Comparison of ENCODE assay signal across 30 cellular contexts in genomic region chr1:18188820-18189517, GRCh38.
"Had no signal": no experiment of that assay in that cellular context is flagged by ENCODE, and none has a peak within 500 bp of the region (broad histone marks: within the 10 kb centered on the region; RNA-seq: fewer than 3 reads in every experiment).

No MANE protein-coding gene starts in this region.

- H3K27me3 ChIP-seq: colonic mucosa, neural progenitor cell, ovary, upper lobe of left lung had no signal

- H3K4me3 ChIP-seq: colonic mucosa, gastrocnemius medialis, neural progenitor cell, ovary, smooth muscle cell, thoracic aorta, tibial nerve, upper lobe of left lung had no signal

- H2AFZ ChIP-seq: neural progenitor cell had no signal

- DNase-seq: colonic mucosa; effector CD8-positive, alpha-beta T cell; endodermal cell; foreskin fibroblast; gastrocnemius medialis; head of caudate nucleus; hypothalamus; immature natural killer cell; islet precursor cell; kidney glomerular epithelial cell; mesenchymal stem cell; midbrain; naive thymus-derived CD4-positive, alpha-beta T cell; nucleus accumbens; ovary; posterior cingulate gyrus; retina; stimulated activated CD4-positive, alpha-beta T cell treated with anti-CD3 and anti-CD28 coated beads, Interleukin-12 subunit alpha, Interleukin-12 subunit beta, amount 100 ng/mL, for 4 hours; stimulated activated CD4-positive, alpha-beta T cell treated with anti-CD3 and anti-CD28 coated beads, Interleukin-1b, Interleukin-23, amount 100 ng/mL, for 48 hours; stimulated activated CD4-positive, alpha-beta T cell treated with anti-CD3 and anti-CD28 coated beads, Interleukin-4, amount 100 ng/mL, for 4 hours; stimulated activated naive CD8-positive, alpha-beta T cell treated with anti-CD3 and anti-CD28 coated beads, Interleukin-15, Interleukin-2, amounts not matched to agents 100 U/mL and 50 U/mL, for 24 hours; upper lobe of left lung had no signal

- H3K36me3 ChIP-seq: colonic mucosa, gastrocnemius medialis, neural progenitor cell, ovary, thoracic aorta, tibial nerve, upper lobe of left lung had no signal

- H3K9me3 ChIP-seq: colonic mucosa, gastrocnemius medialis, ovary, thoracic aorta, tibial nerve, upper lobe of left lung had no signal

- H3K4me2 ChIP-seq: neural progenitor cell, smooth muscle cell had no signal

- ATAC-seq: esophagus mucosa; gastrocnemius medialis; naive thymus-derived CD4-positive, alpha-beta T cell; sciatic nerve; stimulated activated memory B cell treated with anti-CD40 and anti-IgM and Interleukin-4, amounts not matched to agents 10 μg/mL and 1 μg/mL and 100 μg/mL, for 72 hours; stimulated activated naive CD8-positive, alpha-beta T cell treated with anti-CD3 and anti-CD28 coated beads, Interleukin-15, Interleukin-2, amounts not matched to agents 100 U/mL and 50 U/mL, for 24 hours had no signal

- H3K4me1 ChIP-seq: colonic mucosa, gastrocnemius medialis, tibial nerve, upper lobe of left lung had no signal

- H3K27ac ChIP-seq: colonic mucosa, epithelial cell of prostate, gastrocnemius medialis, neural progenitor cell, ovary, thoracic aorta, tibial nerve, upper lobe of left lung had no signal

- H3K9ac ChIP-seq: neural progenitor cell had no signal
